8 cellular contexts compared by ENCODE assay signal in genomic region chr2:61598515-61599156, GRCh38.
DNase-seq lines count a peak whose midpoint lies in the region; FAIRE-seq and TF ChIP-seq lines count a peak whose summit lies in the region.
"Not testable (repeated sequence)": the region's sequence is repeated elsewhere in the genome, so short reads cannot be mapped to it uniquely, and the experiment has no call there.

No MANE protein-coding gene starts in this region.

- not testable (repeated sequence) for H3F3A ChIP-seq in SK-N-SH (replicated peaks; ENCODE audit: insufficient read depth)

- not testable (repeated sequence) for H3K4me1 Mint-ChIP-seq in activated naive CD4-positive, alpha-beta T cell treated with anti-CD3 and anti-CD28 coated beads for 36 hours (ENCODE audit: low read depth)

- TF ChIP-seq POLR2A in H54 (IDR thresholded peaks at IDR 0.05; ENCODE audit: low read depth, low read length), result not testable (repeated sequence)

- H2AFZ ChIP-seq in SK-N-SH (ENCODE audit: low read depth), result not testable (repeated sequence)

- not testable (repeated sequence) for H3K36me3 Mint-ChIP-seq in activated naive CD4-positive, alpha-beta T cell treated with anti-CD3 and anti-CD28 coated beads for 36 hours (ENCODE audit: low read depth)

- not testable (repeated sequence) for TF ChIP-seq CTCF in SK-N-SH (IDR thresholded peaks at IDR 0.05)

- H3K4me1 ChIP-seq in HUES64 (ENCODE audit: insufficient read depth, low read length), result peaks cover 19% of the 10 kb centered on the region
- not testable (repeated sequence) for H3K4me1 ChIP-seq in SK-N-SH (ENCODE audit: control insufficient read depth in 1 of 2, insufficient read depth in 2 of 2, low read depth in 1 of 2, low read length in 1 of 2); small intestine (ENCODE audit: control insufficient read depth in 2 of 2, insufficient read depth in 1 of 2, low read depth in 1 of 2, low read length in 1 of 2)

- not testable (repeated sequence) for H3K4me3 Mint-ChIP-seq in activated naive CD4-positive, alpha-beta T cell treated with anti-CD3 and anti-CD28 coated beads for 36 hours

- H3K79me2 ChIP-seq in SK-N-SH (ENCODE audit: insufficient read depth), result not testable (repeated sequence)

- not testable (repeated sequence) for H3K4me3 ChIP-seq in HUES64 (ENCODE audit: low read length); SK-N-SH (ENCODE audit: low read depth in 2 of 2, low read length in 1 of 2); small intestine (ENCODE audit: low read depth in 1 of 2, low read length in 2 of 2)

- TF ChIP-seq EP300 in SK-N-SH (IDR thresholded peaks at IDR 0.05; ENCODE audit: borderline replicate concordance in 1 of 2, low read depth in 1 of 2, low read length in 1 of 2), result not testable (repeated sequence)

- intact Hi-C loops in activated naive CD4-positive, alpha-beta T cell treated with anti-CD3 and anti-CD28 coated beads for 36 hours (cut with micrococcal nuclease), result not testable (repeated sequence)

- not testable (repeated sequence) for H4K20me1 ChIP-seq in SK-N-SH (ENCODE audit: insufficient read depth)

- H3K36me3 ChIP-seq in HUES64 (ENCODE audit: insufficient read depth, low read length); SK-N-SH (replicated peaks in 1 of 2; ENCODE audit: control insufficient read depth in 1 of 2, insufficient read depth in 2 of 2, low read length in 1 of 2); small intestine (ENCODE audit: control insufficient read depth in 2 of 2, insufficient read depth in 2 of 2, low read length in 2 of 2): not testable (repeated sequence)

- H3K27me3 Mint-ChIP-seq in activated naive CD4-positive, alpha-beta T cell treated with anti-CD3 and anti-CD28 coated beads for 36 hours (ENCODE audit: low read depth), result not testable (repeated sequence)

- DNase-seq in A172 (ENCODE audit: low spot score) (peak; percentile 92), dermis blood vessel endothelial cell (peak; percentile 33), iris pigment epithelial cell (ENCODE audit: low read depth) (peak; percentile 39), small intestine (peak; percentile 73)
- not testable (repeated sequence) for DNase-seq in H54 (ENCODE audit: insufficient read length, low spot score); SK-N-SH
- DNase-seq in activated naive CD4-positive, alpha-beta T cell treated with anti-CD3 and anti-CD28 coated beads for 36 hours, result peak; percentile 19

- H3K27ac Mint-ChIP-seq in activated naive CD4-positive, alpha-beta T cell treated with anti-CD3 and anti-CD28 coated beads for 36 hours, result not testable (repeated sequence)

- not testable (repeated sequence) for H3K27me3 ChIP-seq in HUES64 (ENCODE audit: insufficient read depth, low read length); SK-N-SH (ENCODE audit: insufficient read depth); small intestine (ENCODE audit: control insufficient read depth in 2 of 2, insufficient read depth in 2 of 2, low read length in 2 of 2)

- POLR2A ChIA-PET in SK-N-SH (lab: Yijun Ruan, JAX), result not testable (repeated sequence)

- not testable (repeated sequence) for H3K9me3 ChIP-seq in HUES64 (ENCODE audit: insufficient read depth, low read depth, low read length); SK-N-SH; small intestine (ENCODE audit: control insufficient read depth, low read depth)

- CTCF ChIA-PET in SK-N-SH (lab: Yijun Ruan, JAX); activated naive CD4-positive, alpha-beta T cell treated with anti-CD3 and anti-CD28 coated beads for 36 hours (lab: Charles Lee): not testable (repeated sequence)

- H3K27ac ChIP-seq in HUES64 (ENCODE audit: low read depth, low read length), result peak overlapping the region; percentile 98; the same call in 1 of the 2 replicates
- H3K27ac ChIP-seq in SK-N-SH (ENCODE audit: low read depth in 2 of 2, low read length in 1 of 2); small intestine (ENCODE audit: low read depth in 1 of 2, low read length in 1 of 2): not testable (repeated sequence)

- WGBS in HUES64, result 93% methylated on average over 6 of the region's 7 CpGs
- 83% methylated on average over 7 of the region's 7 CpGs for WGBS in SK-N-SH (ENCODE audit: low lambda C conversion rate)
- WGBS in small intestine, 3 donors, result 73 to 84% (median 82%) methylated on average over 7 of the region's 7 CpGs

- not testable (repeated sequence) for H3K9me3 Mint-ChIP-seq in activated naive CD4-positive, alpha-beta T cell treated with anti-CD3 and anti-CD28 coated beads for 36 hours

- not testable (repeated sequence) for H3K9ac ChIP-seq in HUES64 (ENCODE audit: low read depth, low read length); SK-N-SH

- TF ChIP-seq RAD21 in SK-N-SH (IDR thresholded peaks at IDR 0.05; ENCODE audit: low read length), result not testable (repeated sequence)

- not testable (repeated sequence) for H3K4me2 ChIP-seq in SK-N-SH

- peak; percentile 97 for FAIRE-seq in H54 (lab: Jason Lieb, UNC)
- FAIRE-seq in small intestine (lab: Jason Lieb, UNC), result not testable (repeated sequence)

- not testable (repeated sequence) for H3K9me2 ChIP-seq in SK-N-SH

TF ChIP-seq in SK-N-SH, 30 proteins besides CTCF, POLR2A, EP300 and RAD21:
- TF ChIP-seq JUND (IDR thresholded peaks at IDR 0.05) (peak; percentile 44), PBX3 (IDR thresholded peaks at IDR 0.05) (peak; percentile 66), FOSL2 (IDR thresholded peaks at IDR 0.05; ENCODE audit: borderline replicate concordance, low read depth) (peak; percentile 80; the same call in 1 of the 2 replicates)
